9 cellular contexts compared by ENCODE assay signal in genomic region chr19:408441-409005, GRCh38. TPM values are rescaled to one million over a fixed set of nuclear protein-coding genes. Genes with fewer than 3 reads are reported as not detected.
A peak's percentile ranks its signal among the peaks of the same experiment; 100 is the strongest.
DNase-seq lines count a peak whose midpoint lies in the region; ATAC-seq and TF ChIP-seq lines count a peak whose summit lies in the region.
"Had no signal": no experiment of that assay in that cellular context is flagged by ENCODE, and none has a peak within 500 bp of the region (broad histone marks: within the 10 kb centered on the region; RNA-seq: fewer than 3 reads in every experiment).

No MANE protein-coding gene starts in this region.

- H3K9me3 ChIP-seq in BLaER1 (no peaks in the 10 kb centered on the region), esophagus muscularis mucosa (no peaks in the 10 kb centered on the region), osteoblast (ENCODE audit: low read depth, low read length) (no peaks in the 10 kb centered on the region)

- no TSS peak for BruUV-seq in Calu3 (replicated peaks; lab: Mats Ljungman, UMichigan)

- no peaks in the 10 kb centered on the region for H3K9me3 Mint-ChIP-seq in Calu3 (ENCODE audit: low read depth, unreplicated experiment)

- TF ChIP-seq RAD21 in Ishikawa (IDR thresholded peaks at IDR 0.05; ENCODE audit: low read depth): no peak

- H3K79me2 ChIP-seq in osteoblast (ENCODE audit: insufficient read depth, low read length): no peaks in the 10 kb centered on the region

- H3K27me3 ChIP-seq in BLaER1 (peaks cover 7% of the 10 kb centered on the region; the same call in 1 of the 2 replicates), esophagus muscularis mucosa (peaks cover 0 to 79% (median 39%) of the 10 kb centered on the region in 4 donors), osteoblast (ENCODE audit: insufficient read depth, low read length) (peaks cover 47% of the 10 kb centered on the region)

- H3K36me3 ChIP-seq in BLaER1: no peaks in the 10 kb centered on the region
- H3K36me3 ChIP-seq in esophagus muscularis mucosa: no peaks in the 10 kb centered on the region
- H3K36me3 ChIP-seq in osteoblast (ENCODE audit: insufficient read depth, low read length): no peaks in the 10 kb centered on the region

- H3K4me3 ChIP-seq in BLaER1: peak overlapping the region; percentile 70
- peak overlapping the region; percentile 52 to 66 (median 54) for H3K4me3 ChIP-seq in esophagus muscularis mucosa
- H3K4me3 ChIP-seq in osteoblast (ENCODE audit: insufficient read depth, low read length): no peak overlapping the region

- H3K4me1 ChIP-seq in BLaER1 (peaks cover 44% of the 10 kb centered on the region), esophagus muscularis mucosa (peaks cover 18 to 35% (median 27%) of the 10 kb centered on the region in 4 donors), osteoblast (ENCODE audit: insufficient read depth, low read length) (no peaks in the 10 kb centered on the region)

- 1% methylated on average over 32 of the region's 41 CpGs for WGBS in esophagus muscularis mucosa

- H2AFZ ChIP-seq in osteoblast (ENCODE audit: low read length): no peak overlapping the region

- TF ChIP-seq CTCF in esophagus muscularis mucosa (IDR thresholded peaks at IDR 0.05) (no peak), osteoblast (IDR thresholded peaks at IDR 0.05; ENCODE audit: extremely low read depth, low read depth, low read length) (no peak), Calu3 (IDR thresholded peaks at IDR 0.05; ENCODE audit: unreplicated experiment) (no peak), omental fat pad (IDR thresholded peaks at IDR 0.05) (no peak)

- in situ Hi-C loops in KBM-7 (cut with MboI; ENCODE audit: low pct_unique_long_range_greater_than_20kb, low sequenced_read_pairs): no loop called here

- ATAC-seq in GM18511 (IDR thresholded peaks at IDR 0.05; ENCODE audit: unreplicated experiment): no peak
- ATAC-seq in omental fat pad (ENCODE audit: low FRiP score): no peak

- H3K27ac ChIP-seq in BLaER1: peak overlapping the region; percentile 38; the same call in 1 of the 2 replicates
- no peak overlapping the region for H3K27ac ChIP-seq in esophagus muscularis mucosa (replicated peaks in 1 of 4)
- H3K27ac ChIP-seq in osteoblast (ENCODE audit: low read depth, low read length): no peak overlapping the region

- no peak for TF ChIP-seq EP300 in Ishikawa (IDR thresholded peaks at IDR 0.05; ENCODE audit: borderline replicate concordance)
- no peak for TF ChIP-seq EP300 in esophagus muscularis mucosa (IDR thresholded peaks at IDR 0.05)

- peak overlapping the region; percentile 64; the same call in 1 of the 2 replicates for H3K9ac ChIP-seq in BLaER1

- no peaks in the 10 kb centered on the region for H3K36me3 Mint-ChIP-seq in Calu3 (ENCODE audit: insufficient read depth, unreplicated experiment)

- H3K27ac Mint-ChIP-seq in Calu3 (ENCODE audit: unreplicated experiment): no peak overlapping the region

- H3K27me3 Mint-ChIP-seq in Calu3 (ENCODE audit: unreplicated experiment): peaks cover 13% of the 10 kb centered on the region

- H3K4me1 Mint-ChIP-seq in Calu3 (ENCODE audit: low read depth, unreplicated experiment): peaks cover 9% of the 10 kb centered on the region

- H3K4me2 ChIP-seq in BLaER1 (peak overlapping the region; percentile 96), osteoblast (ENCODE audit: insufficient read depth, low read length) (no peak overlapping the region)

- no peak overlapping the region for H3K4me3 Mint-ChIP-seq in Calu3 (ENCODE audit: low read depth, unreplicated experiment)

- H4K20me1 ChIP-seq in BLaER1: no peaks in the 10 kb centered on the region; the same call in 1 of the 2 replicates
- no peaks in the 10 kb centered on the region for H4K20me1 ChIP-seq in osteoblast (ENCODE audit: insufficient read depth, low read length)

- intact Hi-C loops in esophagus muscularis mucosa (cut with DNase I) (no loop called here), Calu3 (cut with micrococcal nuclease; ENCODE audit: unreplicated experiment) (no loop called here)

- CTCF ChIA-PET in Calu3 (lab: Charles Lee): no interaction called here

- DNase-seq in esophagus muscularis mucosa (ENCODE audit: extremely low spot score) (no peak), osteoblast (ENCODE audit: insufficient read length, low spot score, missing footprints) (peak; percentile 88), Calu3 (no peak), KBM-7 (no peak), omental fat pad (ENCODE audit: low spot score) (no peak)
- DNase-seq: NCI-H1694 treated with DMSO at 0.1 percent for 48 hours had no signal

- no peak for TF ChIP-seq POLR2A in esophagus muscularis mucosa (IDR thresholded peaks at IDR 0.05; ENCODE audit: low read depth)

TF ChIP-seq in Ishikawa, 13 proteins besides CTCF, POLR2A, EP300 and RAD21:
- TF ChIP-seq FOXM1 (IDR thresholded peaks at IDR 0.05; ENCODE audit: borderline replicate concordance, low read depth) (no peak), ZBTB7A (IDR thresholded peaks at IDR 0.05; ENCODE audit: low read depth) (peak; percentile 28; the same call in 1 of the 2 replicates)
TF ChIP-seq in Ishikawa: peak in this region for 1.

RNA-seq across cellular contexts. Expression of gene C2CD4C, which starts 0.4 kb away (rescaled TPM):
- 1 to 10 TPM in 3 of 4 donors, under 1 TPM in 1; 0.46 to 3.7 (median 1.7) TPM for total RNA-seq in esophagus muscularis mucosa
- not detected in 2 replicates for total RNA-seq in osteoblast
- 0.12 and 0.15 TPM in 2 replicates for total RNA-seq in Calu3 (2022)
- total RNA-seq in omental fat pad: 1 to 10 TPM in 3 of 4 donors, under 1 TPM in 1; 0.19 to 9.6 (median 1.8) TPM

RNA-seq across cellular contexts. Expression of gene SHC2, which starts 52.3 kb away (rescaled TPM):
- total RNA-seq in esophagus muscularis mucosa: 10 to 100 TPM; 11.2 to 35.6 (median 18.7) TPM
- 0.36 and 1.5 TPM in 2 replicates for total RNA-seq in osteoblast
- total RNA-seq in Calu3 (2022): 8.3 and 8.4 TPM in 2 replicates
- 10 to 100 TPM; 11.7 to 27.1 (median 18.8) TPM for total RNA-seq in omental fat pad
